18 cellular contexts compared by ENCODE assay signal in the genomic region with DNA sequence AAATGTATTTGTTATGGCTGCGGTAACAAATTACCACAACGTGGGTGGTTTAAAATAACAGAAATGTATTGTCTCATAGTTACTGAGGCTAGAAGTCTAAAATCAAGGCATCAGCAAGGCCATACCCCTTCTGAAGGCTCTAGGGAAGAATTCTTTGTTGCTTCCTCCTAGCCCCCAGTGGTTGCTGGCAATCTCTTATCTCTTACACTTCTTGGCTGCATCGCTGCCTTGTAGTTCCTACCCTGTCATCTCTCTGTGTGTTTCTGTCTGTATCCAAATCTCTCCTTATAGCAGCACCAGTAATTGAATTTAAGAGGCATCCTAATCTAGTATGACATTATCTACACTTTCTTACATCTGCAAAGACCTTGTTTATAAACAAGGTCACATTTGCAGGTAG.
"Had no signal": no experiment of that assay in that cellular context is flagged by ENCODE, and none has a peak within 500 bp of the region (broad histone marks: within the 10 kb centered on the region; RNA-seq: fewer than 3 reads in every experiment).

No MANE protein-coding gene starts in this region.

- H3K4me3 ChIP-seq: colonic mucosa, gastrocnemius medialis, lung, pancreas had no signal

- DNase-seq: colonic mucosa; dermis blood vessel endothelial cell; erythroblast; gastrocnemius medialis; kidney; left cardiac atrium; left ventricle myocardium superior; mesenchymal stem cell; naive B cell; occipital lobe; pancreas; right cardiac atrium; small intestine; stimulated activated CD4-positive, alpha-beta T cell treated with anti-CD3 and anti-CD28 coated beads, Interleukin-12 subunit alpha, Interleukin-12 subunit beta, amount 100 ng/mL, for 4 hours; stimulated activated naive CD4-positive, alpha-beta T cell treated with Interleukin-2 at 50 U/mL for 16 hours; trophoblast cell had no signal

- FAIRE-seq: endothelial cell of umbilical vein, kidney, pancreas, small intestine had no signal
